Comparison of ENCODE assay signal across 8 cellular contexts in genomic region chr13:20136781-20137703, GRCh38. TPM values are rescaled to one million over a fixed set of nuclear protein-coding genes. Genes with fewer than 3 reads are reported as not detected.
A peak's percentile ranks its signal among the peaks of the same experiment; 100 is the strongest.
DNase-seq lines count a peak whose midpoint lies in the region; ATAC-seq, FAIRE-seq and TF ChIP-seq lines count a peak whose summit lies in the region.

No MANE protein-coding gene starts in this region.

- H3K27me3 ChIP-seq in ACC112 (ENCODE audit: insufficient read depth, low read length) = peaks cover 49% of the 10 kb centered on the region

- no peak overlapping the region for H3K27ac Mint-ChIP-seq in glutamatergic neuron (ENCODE audit: unreplicated experiment)
- no peak overlapping the region for H3K27ac Mint-ChIP-seq in stimulated activated effector memory CD8-positive, alpha-beta T cell treated with anti-CD3 and anti-CD28 coated beads, Interleukin-12 subunit alpha, Interleukin-12 subunit beta, amount 100 ng/mL, for 72 hours

- H3K4me1 ChIP-seq in ACC112 (ENCODE audit: control insufficient read depth, insufficient read depth, low read length, unreplicated experiment) = no peaks in the 10 kb centered on the region

- no peaks in the 10 kb centered on the region for H3K4me1 Mint-ChIP-seq in glutamatergic neuron (ENCODE audit: low read depth, unreplicated experiment)
- H3K4me1 Mint-ChIP-seq in stimulated activated effector memory CD8-positive, alpha-beta T cell treated with anti-CD3 and anti-CD28 coated beads, Interleukin-12 subunit alpha, Interleukin-12 subunit beta, amount 100 ng/mL, for 72 hours = no peaks in the 10 kb centered on the region

- ATAC-seq in GM21381 (IDR thresholded peaks at IDR 0.05; ENCODE audit: unreplicated experiment) = peak; percentile 68
- peak; percentile 62 for ATAC-seq in stimulated activated effector memory CD8-positive, alpha-beta T cell treated with anti-CD3 and anti-CD28 coated beads, Interleukin-12 subunit alpha, Interleukin-12 subunit beta, amount 100 ng/mL, for 72 hours
- ATAC-seq in GM21526 (IDR thresholded peaks at IDR 0.05; ENCODE audit: low FRiP score, unreplicated experiment) = no peak

- no peak for TF ChIP-seq CTCF in glutamatergic neuron (IDR thresholded peaks at IDR 0.05; ENCODE audit: partially characterized antibody, unreplicated experiment)

- no peaks in the 10 kb centered on the region for H3K79me2 ChIP-seq in ACC112 (ENCODE audit: control insufficient read depth, insufficient read depth, low read length, unreplicated experiment)

- H3K36me3 Mint-ChIP-seq in glutamatergic neuron (ENCODE audit: unreplicated experiment) = no peaks in the 10 kb centered on the region
- H3K36me3 Mint-ChIP-seq in stimulated activated effector memory CD8-positive, alpha-beta T cell treated with anti-CD3 and anti-CD28 coated beads, Interleukin-12 subunit alpha, Interleukin-12 subunit beta, amount 100 ng/mL, for 72 hours = no peaks in the 10 kb centered on the region

- peaks cover 4% of the 10 kb centered on the region for H3K27me3 Mint-ChIP-seq in glutamatergic neuron (ENCODE audit: unreplicated experiment)

- no peak for FAIRE-seq in urothelium cell line (lab: Jason Lieb, UNC)

- H3K9me3 Mint-ChIP-seq in glutamatergic neuron (ENCODE audit: unreplicated experiment) = peaks cover 2% of the 10 kb centered on the region
- H3K9me3 Mint-ChIP-seq in stimulated activated effector memory CD8-positive, alpha-beta T cell treated with anti-CD3 and anti-CD28 coated beads, Interleukin-12 subunit alpha, Interleukin-12 subunit beta, amount 100 ng/mL, for 72 hours = no peaks in the 10 kb centered on the region

- peak overlapping the region; percentile 59 for H3K4me3 Mint-ChIP-seq in glutamatergic neuron (ENCODE audit: unreplicated experiment)
- H3K4me3 Mint-ChIP-seq in stimulated activated effector memory CD8-positive, alpha-beta T cell treated with anti-CD3 and anti-CD28 coated beads, Interleukin-12 subunit alpha, Interleukin-12 subunit beta, amount 100 ng/mL, for 72 hours = no peak overlapping the region

- H3K4me3 ChIP-seq in ACC112 (ENCODE audit: low read depth, low read length) = peak overlapping the region; percentile 13; the same call in 1 of the 2 replicates

- peak overlapping the region; percentile 64 for H2AFZ ChIP-seq in ACC112 (ENCODE audit: low read length, unreplicated experiment)

- H3K27ac ChIP-seq in ACC112 (ENCODE audit: low read depth, low read length) = no peak overlapping the region

- no peaks in the 10 kb centered on the region for H3K36me3 ChIP-seq in ACC112 (ENCODE audit: insufficient read depth, low read length)

- peak; percentile 27 for DNase-seq in activated CD4-positive, alpha-beta T cell treated with anti-CD3 and anti-CD28 coated beads, Interleukin-2, amount 50 U/mL, for 1 hour
- DNase-seq in glutamatergic neuron (peak; percentile 47), glomerular visceral epithelial cell (ENCODE audit: extremely low spot score) (no peak), urothelium cell line (ENCODE audit: low spot score) (no peak)
- peak in 1 of 2 donors; percentile 59 for DNase-seq in stimulated activated effector memory CD8-positive, alpha-beta T cell treated with anti-CD3 and anti-CD28 coated beads, Interleukin-12 subunit alpha, Interleukin-12 subunit beta, amount 100 ng/mL, for 72 hours (ENCODE audit: low spot score in 2 of 2)

RNA-seq across cellular contexts. Expression of gene GJA3, which starts 23.8 kb away (rescaled TPM):
- not detected for total RNA-seq in glutamatergic neuron (ENCODE audit: unreplicated experiment)

RNA-seq across cellular contexts. Expression of gene GJB2, which starts 55.7 kb away (rescaled TPM):
- not detected for total RNA-seq in glutamatergic neuron (ENCODE audit: unreplicated experiment)

Comparison
In these comparisons a context has a peak if more than half of its experiments do, and no peak if none do; other contexts are left out.
1. DNase-seq: peak in activated CD4-positive, alpha-beta T cell treated with anti-CD3 and anti-CD28 coated beads, Interleukin-2, amount 50 U/mL, for 1 hour (single experiment) and glutamatergic neuron (single experiment); none in glomerular visceral epithelial cell (single experiment) and urothelium cell line (single experiment).